8 cellular contexts compared by ENCODE assay signal in genomic region chr3:168250415-168250861, GRCh38.
A peak's percentile ranks its signal among the peaks of the same experiment; 100 is the strongest.
DNase-seq lines count a peak whose midpoint lies in the region; ATAC-seq and TF ChIP-seq lines count a peak whose summit lies in the region.

No MANE protein-coding gene starts in this region.

- H3K4me3 ChIP-seq in transverse colon, result peak overlapping the region in 3 of 4 donors; percentile 28 to 64 (median 53)

- H3K36me3 ChIP-seq in transverse colon, result no peaks in the 10 kb centered on the region

- H3K27me3 Mint-ChIP-seq in activated CD4-positive, alpha-beta T cell treated with anti-CD3 and anti-CD28 coated beads, Interleukin-2, amount 10 ng/mL, durations not matched to agents 7 days and 5 days, result peaks cover 41% of the 10 kb centered on the region
- H3K27me3 Mint-ChIP-seq in WTC11 (ENCODE audit: low read depth), result peaks cover 33% of the 10 kb centered on the region

- no peak overlapping the region for H3K27ac ChIP-seq in transverse colon

- H3K4me3 Mint-ChIP-seq in activated CD4-positive, alpha-beta T cell treated with anti-CD3 and anti-CD28 coated beads, Interleukin-2, amount 10 ng/mL, durations not matched to agents 7 days and 5 days, result peak overlapping the region; percentile 56
- H3K4me3 Mint-ChIP-seq in WTC11, result peak overlapping the region; percentile 89

- H3K27ac Mint-ChIP-seq in activated CD4-positive, alpha-beta T cell treated with anti-CD3 and anti-CD28 coated beads, Interleukin-2, amount 10 ng/mL, durations not matched to agents 7 days and 5 days, result no peak overlapping the region
- peak overlapping the region; percentile 11 for H3K27ac Mint-ChIP-seq in WTC11

- ATAC-seq in HG03039 (IDR thresholded peaks at IDR 0.05; ENCODE audit: unreplicated experiment), result peak; percentile 16
- ATAC-seq in WTC11, result no peak
- no peak for ATAC-seq in activated CD4-positive, CD25-positive, alpha-beta regulatory T cell treated with anti-CD3 and anti-CD28 coated beads, Interleukin-2, amount 50 U/mL, for 24 hours

- no peak for TF ChIP-seq EP300 in transverse colon (IDR thresholded peaks at IDR 0.05; ENCODE audit: low read depth)

- TF ChIP-seq CTCF in WTC11 (IDR thresholded peaks at IDR 0.05) (no peak), transverse colon (IDR thresholded peaks at IDR 0.05) (no peak)

- WGBS in transverse colon (ENCODE audit: low coverage in 1 of 2), 2 donors, result 5 to 7% methylated on average over 6 to 16 of the region's 16 CpGs

- DNase-seq in activated CD4-positive, alpha-beta T cell treated with anti-CD3 and anti-CD28 coated beads, Interleukin-2, amount 10 ng/mL, durations not matched to agents 7 days and 5 days, result no peak
- no peak for DNase-seq in activated CD4-positive, alpha-beta T cell treated with anti-CD3 and anti-CD28 coated beads for 48 hours
- DNase-seq in WTC11 (ENCODE audit: low spot score), result no peak
- DNase-seq in islet precursor cell, result peak; percentile 57
- no peak for DNase-seq in transverse colon
- no peak for DNase-seq in effector CD8-positive, alpha-beta T cell (lab: John Stamatoyannopoulos, UW)

- no peaks in the 10 kb centered on the region for H3K9me3 Mint-ChIP-seq in activated CD4-positive, alpha-beta T cell treated with anti-CD3 and anti-CD28 coated beads, Interleukin-2, amount 10 ng/mL, durations not matched to agents 7 days and 5 days
- peaks cover 10% of the 10 kb centered on the region for H3K9me3 Mint-ChIP-seq in WTC11

- in situ Hi-C loops in transverse colon (cut with MboI; ENCODE audit: low pct_ligation_motif_present in 1 of 4, low pct_unique_long_range_greater_than_20kb in 1 of 4, low sequenced_read_pairs in 3 of 4), result no loop called here

- H3K27me3 ChIP-seq in transverse colon, result peaks cover 68% of the 10 kb centered on the region

- no peaks in the 10 kb centered on the region for H3K9me3 ChIP-seq in transverse colon

- no peak for TF ChIP-seq POLR2A in transverse colon (IDR thresholded peaks at IDR 0.05)

- intact Hi-C loops in transverse colon (cut with DNase I; ENCODE audit: low total_unique reads), result no loop called here

- CTCF ChIA-PET in activated CD4-positive, alpha-beta T cell treated with anti-CD3 and anti-CD28 coated beads, Interleukin-2, amount 10 ng/mL, durations not matched to agents 7 days and 5 days (lab: Charles Lee), result no interaction called here
- CTCF ChIA-PET in WTC11 (lab: Charles Lee), result interaction anchor here (0.5 to 1.5 kb wide), 7 partner anchors 13 to 788 kb away, joined by 3 to 5 read pairs (median 3); no protein-coding TSS in a partner anchor

- H3K36me3 Mint-ChIP-seq in activated CD4-positive, alpha-beta T cell treated with anti-CD3 and anti-CD28 coated beads, Interleukin-2, amount 10 ng/mL, durations not matched to agents 7 days and 5 days (ENCODE audit: low read depth), result no peaks in the 10 kb centered on the region
- H3K36me3 Mint-ChIP-seq in WTC11, result peaks cover 12% of the 10 kb centered on the region

- H3K4me1 ChIP-seq in transverse colon, result peaks cover 7 to 23% (median 19%) of the 10 kb centered on the region in 4 donors

- H3K4me1 Mint-ChIP-seq in activated CD4-positive, alpha-beta T cell treated with anti-CD3 and anti-CD28 coated beads, Interleukin-2, amount 10 ng/mL, durations not matched to agents 7 days and 5 days, result peaks cover 13% of the 10 kb centered on the region
- peaks cover 35% of the 10 kb centered on the region for H3K4me1 Mint-ChIP-seq in WTC11

- POLR2A ChIA-PET in activated CD4-positive, alpha-beta T cell treated with anti-CD3 and anti-CD28 coated beads, Interleukin-2, amount 10 ng/mL, durations not matched to agents 7 days and 5 days (lab: Charles Lee), result no interaction called here
- POLR2A ChIA-PET in WTC11 (lab: Charles Lee), result interaction anchor here (0.6 to 1.5 kb wide), 2 partner anchors 24 to 348 kb away, joined by 3 read pairs; no protein-coding TSS in a partner anchor

TF ChIP-seq in WTC11, 78 proteins besides CTCF, POLR2A, EP300 and RAD21:
- TF ChIP-seq ZNF416 (CRISPR knock-in tag; IDR thresholded peaks at IDR 0.05) (no peak), E2F5 (CRISPR knock-in tag; IDR thresholded peaks at IDR 0.05) (no peak), ZNF263 (CRISPR knock-in tag; IDR thresholded peaks at IDR 0.05; ENCODE audit: low read depth) (no peak), ARID4B (CRISPR knock-in tag; IDR thresholded peaks at IDR 0.05; ENCODE audit: borderline replicate concordance) (no peak), PRDM15 (CRISPR knock-in tag; IDR thresholded peaks at IDR 0.05) (no peak), NFATC4 (CRISPR knock-in tag; IDR thresholded peaks at IDR 0.05) (no peak), CDX4 (CRISPR knock-in tag; IDR thresholded peaks at IDR 0.05; ENCODE audit: borderline replicate concordance) (no peak), NFE2L1 (CRISPR knock-in tag; IDR thresholded peaks at IDR 0.05) (no peak)
